In genomic region chr14:67619446-67620216, GRCh38 we compare ENCODE assay signal across 8 cellular contexts. TPM values are rescaled to one million over a fixed set of nuclear protein-coding genes. Genes with fewer than 3 reads are reported as not detected.
DNase-seq lines count a peak whose midpoint lies in the region; ATAC-seq and TF ChIP-seq lines count a peak whose summit lies in the region.

Gene ARG2 (plus strand): TSS chr14:67619920. CDS start chr14:67619978, 58 bp downstream.

- peak within 1 kb of the TSS; percentile 83 for H3K27ac ChIP-seq in CD4-positive, alpha-beta T cell (ENCODE audit: low read depth, low read length)
- H3K27ac ChIP-seq in lung (ENCODE audit: low read depth in 1 of 2, low read length in 1 of 2): peak within 1 kb of the TSS; percentile 55 to 66

- intact Hi-C loops in CD4-positive, alpha-beta T cell (cut with DNase I, micrococcal nuclease): loop anchor here (1.0 to 5.0 kb wide), 5 partner anchors 18 to 198 kb away; partner anchors contain the start of genes RAD51B (in 1 of the 2), RDH11 (in 1 of the 2) and ZFYVE26 (in 1 of the 2)

- no peaks in the 10 kb centered on the region for H3K9me3 Mint-ChIP-seq in CD4-positive, alpha-beta T cell
- H3K9me3 Mint-ChIP-seq in activated CD8-positive, alpha-beta T cell treated with anti-CD3 and anti-CD28 coated beads, Interleukin-2, amount 10 ng/mL, durations not matched to agents 7 days and 5 days (ENCODE audit: insufficient read depth): no peaks in the 10 kb centered on the region

- DNase-seq in CD4-positive, alpha-beta T cell: peak; percentile 92 to 98 (median 96)
- DNase-seq in HK-2 (ENCODE audit: unreplicated experiment) (peak; percentile 98), NCI-H82 treated with DMSO at 0.1 percent for 48 hours (lab: John Stamatoyannopoulos, UW; ENCODE audit: unreplicated experiment) (peak; percentile 73), lung (ENCODE audit: low spot score) (peak; percentile 99)
- DNase-seq in activated CD8-positive, alpha-beta T cell treated with anti-CD3 and anti-CD28 coated beads, Interleukin-2, amount 10 ng/mL, durations not matched to agents 7 days and 5 days: peak; percentile 98
- DNase-seq in effector CD4-positive, alpha-beta T cell: peak; percentile 96
- peak; percentile 93 to 97 (median 95) for DNase-seq in stimulated activated CD4-positive, alpha-beta T cell treated with anti-CD3 and anti-CD28 coated beads, TNF-alpha, amount 100 ng/mL, for 4 hours (ENCODE audit: low read depth in 3 of 3)

- H3K4me3 Mint-ChIP-seq in CD4-positive, alpha-beta T cell: peak within 1 kb of the TSS; percentile 94
- H3K4me3 Mint-ChIP-seq in activated CD8-positive, alpha-beta T cell treated with anti-CD3 and anti-CD28 coated beads, Interleukin-2, amount 10 ng/mL, durations not matched to agents 7 days and 5 days: peak within 1 kb of the TSS; percentile 80

- H3K36me3 Mint-ChIP-seq in CD4-positive, alpha-beta T cell (ENCODE audit: low read depth): peaks cover 7% of the 10 kb centered on the region
- no peaks in the 10 kb centered on the region for H3K36me3 Mint-ChIP-seq in activated CD8-positive, alpha-beta T cell treated with anti-CD3 and anti-CD28 coated beads, Interleukin-2, amount 10 ng/mL, durations not matched to agents 7 days and 5 days (ENCODE audit: low read depth)

- 0 to 1% methylated on average over 60 to 62 of the region's 62 CpGs for WGBS in lung, 2 donors

- CTCF ChIA-PET in CD4-positive, alpha-beta T cell (lab: Charles Lee): interaction anchor here (0.6 to 2.2 kb wide), 11 partner anchors 13 to 84 kb away, joined by 3 to 18 read pairs (median 6); partner anchors contain the start of genes PIGH, RDH11 and RDH12
- CTCF ChIA-PET in activated CD8-positive, alpha-beta T cell treated with anti-CD3 and anti-CD28 coated beads, Interleukin-2, amount 10 ng/mL, durations not matched to agents 7 days and 5 days (lab: Charles Lee): interaction anchor here (0.7 to 4.7 kb wide), 41 partner anchors 8 to 260 kb away, joined by 3 to 143 read pairs (median 5); partner anchors contain the start of genes ATP6V1D, EIF2S1, PIGH and RDH11

- no peaks in the 10 kb centered on the region for H3K27me3 Mint-ChIP-seq in CD4-positive, alpha-beta T cell
- peaks cover 18% of the 10 kb centered on the region for H3K27me3 Mint-ChIP-seq in activated CD8-positive, alpha-beta T cell treated with anti-CD3 and anti-CD28 coated beads, Interleukin-2, amount 10 ng/mL, durations not matched to agents 7 days and 5 days (ENCODE audit: low read depth)

- no peaks in the 10 kb centered on the region for H3K9me3 ChIP-seq in CD4-positive, alpha-beta T cell (ENCODE audit: control insufficient read depth, low read length)
- H3K9me3 ChIP-seq in lung (ENCODE audit: control insufficient read depth in 2 of 2, insufficient read depth in 1 of 2, low read length in 1 of 2): no peaks in the 10 kb centered on the region

- peaks cover 44% of the 10 kb centered on the region for H3K4me1 Mint-ChIP-seq in CD4-positive, alpha-beta T cell (ENCODE audit: low read depth)
- peaks cover 34% of the 10 kb centered on the region for H3K4me1 Mint-ChIP-seq in activated CD8-positive, alpha-beta T cell treated with anti-CD3 and anti-CD28 coated beads, Interleukin-2, amount 10 ng/mL, durations not matched to agents 7 days and 5 days (ENCODE audit: low read depth)

- H3K27me3 ChIP-seq in CD4-positive, alpha-beta T cell (ENCODE audit: control insufficient read depth, insufficient read depth, low read length): no peaks in the 10 kb centered on the region
- no peaks in the 10 kb centered on the region for H3K27me3 ChIP-seq in lung (ENCODE audit: control insufficient read depth, insufficient read depth)

- TF ChIP-seq CTCF in CD4-positive, alpha-beta T cell (IDR thresholded peaks at IDR 0.05): no peak
- TF ChIP-seq CTCF in lung (IDR thresholded peaks at IDR 0.05; ENCODE audit: control extremely low read depth, extremely low read depth): no peak

- H3K27ac Mint-ChIP-seq in CD4-positive, alpha-beta T cell: peak within 1 kb of the TSS; percentile 83
- H3K27ac Mint-ChIP-seq in activated CD8-positive, alpha-beta T cell treated with anti-CD3 and anti-CD28 coated beads, Interleukin-2, amount 10 ng/mL, durations not matched to agents 7 days and 5 days: peak within 1 kb of the TSS; percentile 83

- no peaks in the 10 kb centered on the region for H3K36me3 ChIP-seq in lung (ENCODE audit: control insufficient read depth in 2 of 2, insufficient read depth in 2 of 2, low read length in 2 of 2)

- H3K4me1 ChIP-seq in lung (ENCODE audit: control insufficient read depth in 2 of 2, insufficient read depth in 2 of 2, low read length in 2 of 2): no peaks in the 10 kb centered on the region

- H3K4me3 ChIP-seq in lung: peak within 1 kb of the TSS; percentile 46

- peak; percentile 90 for ATAC-seq in CD4-positive, alpha-beta T cell (ENCODE audit: poor library complexity)
- peak; percentile 86 for ATAC-seq in GM19455 (IDR thresholded peaks at IDR 0.05; ENCODE audit: unreplicated experiment)
- peak; percentile 85 for ATAC-seq in activated CD8-positive, alpha-beta T cell treated with anti-CD3 and anti-CD28 coated beads, Interleukin-2, amount 10 ng/mL, durations not matched to agents 7 days and 5 days
- ATAC-seq in lung (ENCODE audit: insufficient read depth, low FRiP score): peak; percentile 98

- POLR2A ChIA-PET in CD4-positive, alpha-beta T cell (lab: Charles Lee): interaction anchor here (0.6 to 3.7 kb wide), 10 partner anchors 19 to 260 kb away, joined by 3 to 29 read pairs (median 4); partner anchors contain the start of genes ATP6V1D, EIF2S1, PIGH and RDH11
- POLR2A ChIA-PET in activated CD8-positive, alpha-beta T cell treated with anti-CD3 and anti-CD28 coated beads, Interleukin-2, amount 10 ng/mL, durations not matched to agents 7 days and 5 days (lab: Charles Lee): interaction anchor here (0.8 to 1.4 kb wide), 5 partner anchors 19 to 196 kb away, joined by 3 to 9 read pairs (median 4); partner anchors contain the start of genes PIGH, RDH11 and ZFYVE26

RNA-seq across cellular contexts. Expression of gene ARG2, which starts in this region (rescaled TPM):
- total RNA-seq in CD4-positive, alpha-beta T cell: 1 to 10 TPM; 3.7 to 3.9 TPM
- 1 to 10 TPM; 1.6 to 2.3 TPM for total RNA-seq in activated CD8-positive, alpha-beta T cell treated with anti-CD3 and anti-CD28 coated beads, Interleukin-2, amount 10 ng/mL, durations not matched to agents 7 days and 5 days
- 1 to 10 TPM; 1.1 to 5.9 TPM for total RNA-seq in lung
- 1 to 10 TPM; 4.5 to 5.5 TPM for polyA plus RNA-seq in lung

Comparison
In these comparisons a context has a peak if more than half of its experiments do, and no peak if none do; other contexts are left out.
1. Peak in every context shown above with its lines: DNase-seq, ATAC-seq, H3K4me3 ChIP-seq and H3K27ac ChIP-seq.